Comparison of ENCODE assay signal across 8 cellular contexts in genomic region chr12:89349814-89350213, GRCh38. TPM values are rescaled to one million over a fixed set of nuclear protein-coding genes. Genes with fewer than 3 reads are reported as not detected.
DNase-seq lines count a peak whose midpoint lies in the region; ATAC-seq, FAIRE-seq and TF ChIP-seq lines count a peak whose summit lies in the region.

No MANE protein-coding gene starts in this region.

- no peak for TF ChIP-seq CTCF in kidney (IDR thresholded peaks at IDR 0.05; ENCODE audit: borderline replicate concordance, extremely low read depth, insufficient read depth)

- peak overlapping the region in 1 of 2 donors; percentile 94 for H3K27ac Mint-ChIP-seq in activated naive CD4-positive, alpha-beta T cell treated with anti-CD3 and anti-CD28 coated beads, Interleukin-2, amount 50 U/mL, for 72 hours

- no peaks in the 10 kb centered on the region for H3K9me3 Mint-ChIP-seq in activated naive CD4-positive, alpha-beta T cell treated with anti-CD3 and anti-CD28 coated beads, Interleukin-2, amount 50 U/mL, for 72 hours

- H3K27ac ChIP-seq in kidney (ENCODE audit: low read depth in 2 of 2, low read length in 2 of 2), result peak overlapping the region in 1 of 2 donors; percentile 96
- H3K27ac ChIP-seq in temporal lobe (ENCODE audit: low read depth, low read length), result peak overlapping the region; percentile 79

- H3K9ac ChIP-seq in kidney (ENCODE audit: low read length in 2 of 2), result peak overlapping the region; percentile 71 to 88

- H3K36me3 ChIP-seq in kidney (ENCODE audit: control insufficient read depth in 1 of 2, insufficient read depth in 2 of 2, low read length in 2 of 2), result peaks cover 18 to 26% of the 10 kb centered on the region in 2 donors

- peak overlapping the region; percentile 97 to 98 for H3K4me3 ChIP-seq in kidney (ENCODE audit: low read length in 2 of 2)

- H3K4me1 ChIP-seq in kidney (ENCODE audit: control insufficient read depth in 1 of 2, insufficient read depth in 1 of 2, low read depth in 1 of 2, low read length in 2 of 2), result peaks cover 12 to 21% of the 10 kb centered on the region in 2 donors

- ATAC-seq in GM21825 (IDR thresholded peaks at IDR 0.05; ENCODE audit: unreplicated experiment), result no peak
- no peak for ATAC-seq in activated naive CD4-positive, alpha-beta T cell treated with anti-CD3 and anti-CD28 coated beads, Interleukin-2, amount 50 U/mL, for 72 hours
- no peak for ATAC-seq in HG03457 (IDR thresholded peaks at IDR 0.05; ENCODE audit: unreplicated experiment)

- FAIRE-seq in kidney (lab: Jason Lieb, UNC), result no peak

- H3K36me3 Mint-ChIP-seq in activated naive CD4-positive, alpha-beta T cell treated with anti-CD3 and anti-CD28 coated beads, Interleukin-2, amount 50 U/mL, for 72 hours, result peaks cover 43 to 45% of the 10 kb centered on the region in 2 donors

- peak; percentile 79 for DNase-seq in Daoy (ENCODE audit: low read depth)
- DNase-seq in MV-4-11 (lab: John Stamatoyannopoulos, UW), result peak; percentile 76
- DNase-seq in astrocyte of the hippocampus (ENCODE audit: low read depth, low spot score), result peak; percentile 64
- DNase-seq in kidney, result no peak
- DNase-seq in activated naive CD4-positive, alpha-beta T cell treated with anti-CD3 and anti-CD28 coated beads, Interleukin-2, amount 50 U/mL, for 72 hours (ENCODE audit: low spot score in 2 of 2), result no peak

- intact Hi-C loops in kidney (cut with DNase I), result loop anchor here (10.0 kb wide), 1 partner anchor 305 kb away; no protein-coding TSS in a partner anchor

- no peaks in the 10 kb centered on the region for H3K9me3 ChIP-seq in kidney (ENCODE audit: control insufficient read depth in 1 of 2, low read length in 2 of 2)

RNA-seq across cellular contexts. Expression of gene DUSP6, which starts 2.5 kb away (rescaled TPM):
- 72.9 and 94.7 TPM in 2 replicates for total RNA-seq in Daoy (2014; rRNA removed; shearing (Covaris generic))
- total RNA-seq in kidney (91.8 TPM), temporal lobe (23.4 TPM)
- polyA plus RNA-seq in kidney (ENCODE audit: insufficient read depth, low read depth, low replicate concordance), result 35.3 TPM
- total RNA-seq in activated naive CD4-positive, alpha-beta T cell treated with anti-CD3 and anti-CD28 coated beads, Interleukin-2, amount 50 U/mL, for 72 hours, result 10 to 100 TPM; 25.3 to 39.1 TPM

Comparison
In these comparisons a context has a peak if more than half of its experiments do, and no peak if none do; other contexts are left out.
1. DNase-seq: peak in Daoy (single experiment), MV-4-11 (single experiment) and astrocyte of the hippocampus (single experiment); none in kidney (single experiment) and activated naive CD4-positive, alpha-beta T cell treated with anti-CD3 and anti-CD28 coated beads, Interleukin-2, amount 50 U/mL, for 72 hours (0 of 2).